20 cellular contexts compared by ENCODE assay signal in genomic region chr10:102601639-102602038, GRCh38. TPM values are rescaled to one million over a fixed set of nuclear protein-coding genes. Genes with fewer than 3 reads are reported as not detected.
DNase-seq lines count a peak whose midpoint lies in the region; ATAC-seq and TF ChIP-seq lines count a peak whose summit lies in the region.
"Had no signal": no experiment of that assay in that cellular context is flagged by ENCODE, and none has a peak within 500 bp of the region (broad histone marks: within the 10 kb centered on the region; RNA-seq: fewer than 3 reads in every experiment).

No MANE protein-coding gene starts in this region.

- no peaks in the 10 kb centered on the region for H3K9me3 ChIP-seq in left ventricle myocardium inferior (replicated peaks)
- H3K9me3 ChIP-seq in left lung, result no peaks in the 10 kb centered on the region
- H3K9me3 ChIP-seq in skeletal muscle tissue (ENCODE audit: control insufficient read depth in 3 of 3, low read length in 3 of 3), result no peaks in the 10 kb centered on the region
- no peaks in the 10 kb centered on the region for H3K9me3 ChIP-seq in uterus
- H3K9me3 ChIP-seq: A549, BLaER1 had no signal

- no peak for TF ChIP-seq CTCF in left ventricle myocardium inferior (IDR thresholded peaks at IDR 0.05; ENCODE audit: borderline replicate concordance)
- no peak for TF ChIP-seq CTCF in left lung (IDR thresholded peaks at IDR 0.05)
- TF ChIP-seq CTCF in uterus (IDR thresholded peaks at IDR 0.05), result no peak

- H3K27me3 ChIP-seq in left ventricle myocardium inferior (ENCODE audit: low read depth) (no peaks in the 10 kb centered on the region), left lung (no peaks in the 10 kb centered on the region), skeletal muscle tissue (ENCODE audit: control insufficient read depth in 3 of 3, insufficient read depth in 3 of 3, low read length in 3 of 3) (no peaks in the 10 kb centered on the region), uterus (no peaks in the 10 kb centered on the region)
- H3K27me3 ChIP-seq: BLaER1 had no signal

- no peak for ATAC-seq in left cardiac atrium
- no peak for ATAC-seq in left lung
- ATAC-seq in GM21576 (IDR thresholded peaks at IDR 0.05; ENCODE audit: unreplicated experiment), result no peak
- ATAC-seq: A549; activated CD4-positive, alpha-beta T cell treated with anti-CD3 and anti-CD28 coated beads for 36 hours; activated naive CD8-positive, alpha-beta T cell treated with anti-CD3 and anti-CD28 coated beads, Interleukin-2, amount 50 U/mL, for 24 hours had no signal

- H3K9ac ChIP-seq in skeletal muscle tissue (ENCODE audit: low read depth in 1 of 3, low read length in 3 of 3), result no peak overlapping the region
- H3K9ac ChIP-seq: BLaER1 had no signal

- peaks cover 31% of the 10 kb centered on the region for H3K36me3 ChIP-seq in left ventricle myocardium inferior
- H3K36me3 ChIP-seq in left lung, result peaks cover 0 to 53% of the 10 kb centered on the region in 2 donors
- peaks cover 0 to 22% (median 9%) of the 10 kb centered on the region in 3 donors for H3K36me3 ChIP-seq in skeletal muscle tissue (ENCODE audit: control insufficient read depth in 3 of 3, insufficient read depth in 3 of 3, low read length in 3 of 3)
- H3K36me3 ChIP-seq in uterus, result no peaks in the 10 kb centered on the region

- DNase-seq in left ventricle myocardium inferior (no peak), left cardiac atrium (no peak), left lung (no peak), uterus (no peak), KG1 (lab: John Stamatoyannopoulos, UW) (no peak), C1 segment of cervical spinal cord (lab: John Stamatoyannopoulos, UW) (no peak)
- DNase-seq: activated CD4-positive, alpha-beta T cell treated with anti-CD3 and anti-CD28 coated beads for 36 hours; activated naive CD8-positive, alpha-beta T cell treated with anti-CD3 and anti-CD28 coated beads, Interleukin-2, amount 50 U/mL, for 24 hours; central memory CD4-positive, alpha-beta T cell; effector CD4-positive, alpha-beta T cell; GOT3; NCI-H1092 treated with DMSO at 0.1 percent for 48 hours; NCI-H2081 treated with DMSO at 0.1 percent for 48 hours; NCI-H526; stimulated activated naive CD4-positive, alpha-beta T cell treated with Interleukin-2 at 50 U/mL for 16 hours; SW 1271 had no signal

- H3K27ac ChIP-seq in left ventricle myocardium inferior (replicated peaks) (peak overlapping the region; percentile 89), left lung (peak overlapping the region; percentile 45 to 63), skeletal muscle tissue (ENCODE audit: low read depth, low read length) (peak overlapping the region; percentile 73), uterus (peak overlapping the region; percentile 58 to 68)
- H3K27ac ChIP-seq: A549, BLaER1 had no signal

- no peak for TF ChIP-seq POLR2A in uterus (IDR thresholded peaks at IDR 0.05)

- no peak overlapping the region for H3K4me3 ChIP-seq in left ventricle myocardium inferior
- no peak overlapping the region for H3K4me3 ChIP-seq in left lung
- H3K4me3 ChIP-seq in skeletal muscle tissue (ENCODE audit: low read length in 3 of 3), result peak overlapping the region in 1 of 3 donors; percentile 4
- H3K4me3 ChIP-seq in uterus, result no peak overlapping the region
- H3K4me3 ChIP-seq: A549, BLaER1 had no signal

- intact Hi-C loops in left ventricle myocardium inferior (cut with micrococcal nuclease), result no loop called here
- intact Hi-C loops in left cardiac atrium (cut with DNase I), result no loop called here
- intact Hi-C loops in left lung (cut with DNase I), result no loop called here
- intact Hi-C loops in uterus (cut with DNase I; ENCODE audit: low total_unique reads), result no loop called here

- H3K4me1 ChIP-seq in left ventricle myocardium inferior (peaks cover 88% of the 10 kb centered on the region), left lung (peaks cover 13 to 60% of the 10 kb centered on the region in 2 donors), skeletal muscle tissue (ENCODE audit: control insufficient read depth in 3 of 3, insufficient read depth in 3 of 3, low read length in 3 of 3) (peaks cover 76 to 88% (median 81%) of the 10 kb centered on the region in 3 donors), uterus (no peaks in the 10 kb centered on the region)

RNA-seq across cellular contexts. Expression of gene TRIM8, which starts 42.6 kb away (rescaled TPM):
- total RNA-seq in left ventricle myocardium inferior, result 95.1 TPM
- 100 to 1,000 TPM; 104 to 108 TPM for total RNA-seq in left cardiac atrium
- 100 to 1,000 TPM; 123 to 180 TPM for total RNA-seq in left lung
- total RNA-seq in skeletal muscle tissue, result 44.4 TPM
- 100 to 1,000 TPM in 2 of 4 donors, 10 to 100 TPM in 2; 71.2 to 119 (median 102) TPM for total RNA-seq in uterus
